In the genomic region with DNA sequence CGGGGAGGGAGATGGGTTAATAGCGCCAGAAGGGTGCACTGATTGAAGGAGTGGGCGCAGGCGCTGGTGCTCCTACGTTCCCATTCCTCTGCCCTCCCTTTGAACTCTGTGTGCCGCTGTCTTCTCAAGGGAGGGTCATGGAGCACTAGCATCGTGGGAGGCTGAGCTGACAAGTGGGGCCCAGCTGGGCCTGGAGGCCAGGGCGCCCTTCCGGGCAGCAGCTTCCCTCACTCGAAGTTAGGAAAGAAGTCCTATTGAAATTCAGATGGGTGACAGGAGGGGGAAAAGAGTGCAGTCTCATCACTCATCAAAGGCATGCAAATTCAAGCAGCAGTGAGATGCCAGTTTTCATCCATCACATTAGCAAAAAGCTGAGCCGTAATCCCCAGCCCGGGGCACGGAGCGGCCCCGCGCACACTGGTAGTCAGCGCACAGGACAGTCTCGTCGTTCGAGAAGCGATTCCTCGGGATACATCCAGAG, we compare ENCODE assay signal across 13 cellular contexts.
DNase-seq lines count a peak whose midpoint lies in the region; ATAC-seq and TF ChIP-seq lines count a peak whose summit lies in the region.
"Had no signal": no experiment of that assay in that cellular context is flagged by ENCODE, and none has a peak within 500 bp of the region (broad histone marks: within the 10 kb centered on the region; RNA-seq: fewer than 3 reads in every experiment).

No MANE protein-coding gene starts in this region.

- H3K4me3 Mint-ChIP-seq in activated CD8-positive, alpha-beta T cell treated with anti-CD3 and anti-CD28 coated beads, Interleukin-2, amount 10 ng/mL, durations not matched to agents 7 days and 5 days = no peak overlapping the region
- H3K4me3 Mint-ChIP-seq: CD8-positive, alpha-beta T cell; dendritic cell treated with granulocyte-macrophage colony-stimulating factor and Interleukin-4, amounts not matched to agents 40 ng/mL and 50 ng/mL, for 4 days had no signal

- TF ChIP-seq POLR2A in right lobe of liver (IDR thresholded peaks at IDR 0.05) (no peak), testis (IDR thresholded peaks at IDR 0.05) (no peak)

- H3K36me3 ChIP-seq in colonic mucosa (no peaks in the 10 kb centered on the region), right lobe of liver (no peaks in the 10 kb centered on the region), testis (ENCODE audit: low read depth, missing control alignments) (no peaks in the 10 kb centered on the region)
- H3K36me3 ChIP-seq: HAP-1, SJCRH30 had no signal

- DNase-seq in activated CD8-positive, alpha-beta memory T cell treated with anti-CD3 and anti-CD28 coated beads for 24 hours = peak; percentile 19
- no peak for DNase-seq in activated CD8-positive, alpha-beta memory T cell treated with anti-CD3 and anti-CD28 coated beads, Interleukin-2, amount 50 U/mL, for 4 hours
- DNase-seq in colonic mucosa = peak; percentile 12
- DNase-seq in right lobe of liver = peak in 2 of 3 donors; percentile 6 to 34
- peak; percentile 37 for DNase-seq in testis
- no peak for DNase-seq in activated CD8-positive, alpha-beta T cell treated with anti-CD3 and anti-CD28 coated beads, Interleukin-2, amount 10 ng/mL, durations not matched to agents 7 days and 5 days
- DNase-seq in DMS 273 treated with DMSO at 0.1 percent for 48 hours (lab: John Stamatoyannopoulos, UW) = no peak
- DNase-seq: GDM1, SJCRH30 had no signal

- 77% methylated on average over 18 of the region's 22 CpGs for WGBS in right lobe of liver (ENCODE audit: insufficient coverage, low coverage, low lambda C conversion rate, missing lambda C conversion rate)
- 59 to 76% methylated on average over 22 of the region's 22 CpGs for WGBS in testis, 2 donors

- no peak overlapping the region for H3K27ac Mint-ChIP-seq in activated CD8-positive, alpha-beta T cell treated with anti-CD3 and anti-CD28 coated beads, Interleukin-2, amount 10 ng/mL, durations not matched to agents 7 days and 5 days
- H3K27ac Mint-ChIP-seq: CD8-positive, alpha-beta T cell; dendritic cell treated with granulocyte-macrophage colony-stimulating factor and Interleukin-4, amounts not matched to agents 40 ng/mL and 50 ng/mL, for 4 days had no signal

- CTCF ChIA-PET in activated CD8-positive, alpha-beta T cell treated with anti-CD3 and anti-CD28 coated beads, Interleukin-2, amount 10 ng/mL, durations not matched to agents 7 days and 5 days (lab: Charles Lee) = interaction anchor here (2.0 to 2.2 kb wide), 2 partner anchors 31 to 211 kb away, joined by 5 to 6 read pairs; no protein-coding TSS in a partner anchor

- H3K36me3 Mint-ChIP-seq in activated CD8-positive, alpha-beta T cell treated with anti-CD3 and anti-CD28 coated beads, Interleukin-2, amount 10 ng/mL, durations not matched to agents 7 days and 5 days (ENCODE audit: low read depth) = no peaks in the 10 kb centered on the region
- H3K36me3 Mint-ChIP-seq: CD8-positive, alpha-beta T cell had no signal

- H3K27ac ChIP-seq in colonic mucosa = no peak overlapping the region
- no peak overlapping the region for H3K27ac ChIP-seq in right lobe of liver
- peak overlapping the region in 1 of 2 donors; percentile 88 for H3K27ac ChIP-seq in testis
- H3K27ac ChIP-seq: SJCRH30 had no signal

- intact Hi-C loops in colonic mucosa (cut with DNase I) (no loop called here), right lobe of liver (cut with DNase I) (no loop called here), testis (cut with DNase I; ENCODE audit: low total_unique reads) (no loop called here)

- POLR2A ChIA-PET in activated CD8-positive, alpha-beta T cell treated with anti-CD3 and anti-CD28 coated beads, Interleukin-2, amount 10 ng/mL, durations not matched to agents 7 days and 5 days (lab: Charles Lee) = no interaction called here

- no peak overlapping the region for H3K4me3 ChIP-seq in colonic mucosa
- H3K4me3 ChIP-seq in right lobe of liver = no peak overlapping the region
- H3K4me3 ChIP-seq in testis = no peak overlapping the region
- H3K4me3 ChIP-seq: HAP-1, SJCRH30 had no signal

- ATAC-seq in right lobe of liver = no peak
- ATAC-seq in activated CD8-positive, alpha-beta T cell treated with anti-CD3 and anti-CD28 coated beads, Interleukin-2, amount 10 ng/mL, durations not matched to agents 7 days and 5 days = no peak
- no peak for ATAC-seq in GM18517 (IDR thresholded peaks at IDR 0.05; ENCODE audit: unreplicated experiment)
- ATAC-seq: CD8-positive, alpha-beta T cell had no signal

- H3K9me3 Mint-ChIP-seq in activated CD8-positive, alpha-beta T cell treated with anti-CD3 and anti-CD28 coated beads, Interleukin-2, amount 10 ng/mL, durations not matched to agents 7 days and 5 days (ENCODE audit: insufficient read depth) = no peaks in the 10 kb centered on the region
- H3K9me3 Mint-ChIP-seq: CD8-positive, alpha-beta T cell; dendritic cell treated with granulocyte-macrophage colony-stimulating factor and Interleukin-4, amounts not matched to agents 40 ng/mL and 50 ng/mL, for 4 days had no signal

- TF ChIP-seq CTCF in colonic mucosa (IDR thresholded peaks at IDR 0.05) (no peak), right lobe of liver (IDR thresholded peaks at IDR 0.05) (no peak), testis (IDR thresholded peaks at IDR 0.05) (no peak)

- H3K4me1 ChIP-seq in colonic mucosa (no peaks in the 10 kb centered on the region), right lobe of liver (no peaks in the 10 kb centered on the region), testis (peaks cover 36% of the 10 kb centered on the region)
- H3K4me1 ChIP-seq: HAP-1 had no signal

- no peak overlapping the region for H3K9ac ChIP-seq in colonic mucosa (ENCODE audit: low read depth in 2 of 2, low read length in 2 of 2)

- H3K9me3 ChIP-seq in colonic mucosa = no peaks in the 10 kb centered on the region
- no peaks in the 10 kb centered on the region for H3K9me3 ChIP-seq in right lobe of liver
- H3K9me3 ChIP-seq in testis = no peaks in the 10 kb centered on the region
- H3K9me3 ChIP-seq: HAP-1, SJCRH30 had no signal

- H3K4me1 Mint-ChIP-seq in activated CD8-positive, alpha-beta T cell treated with anti-CD3 and anti-CD28 coated beads, Interleukin-2, amount 10 ng/mL, durations not matched to agents 7 days and 5 days (ENCODE audit: low read depth) = no peaks in the 10 kb centered on the region

- no peaks in the 10 kb centered on the region for H3K27me3 ChIP-seq in colonic mucosa
- H3K27me3 ChIP-seq in right lobe of liver = no peaks in the 10 kb centered on the region
- no peaks in the 10 kb centered on the region for H3K27me3 ChIP-seq in testis
- H3K27me3 ChIP-seq: SJCRH30 had no signal

- H3K27me3 Mint-ChIP-seq in activated CD8-positive, alpha-beta T cell treated with anti-CD3 and anti-CD28 coated beads, Interleukin-2, amount 10 ng/mL, durations not matched to agents 7 days and 5 days (ENCODE audit: low read depth) = peaks cover 7% of the 10 kb centered on the region

Comparison
In these comparisons a context has a peak if more than half of its experiments do, and no peak if none do; other contexts are left out.
1. DNase-seq: peak in activated CD8-positive, alpha-beta memory T cell treated with anti-CD3 and anti-CD28 coated beads for 24 hours (single experiment), colonic mucosa (single experiment), right lobe of liver (2 of 3) and testis (single experiment); none in activated CD8-positive, alpha-beta memory T cell treated with anti-CD3 and anti-CD28 coated beads, Interleukin-2, amount 50 U/mL, for 4 hours (single experiment), activated CD8-positive, alpha-beta T cell treated with anti-CD3 and anti-CD28 coated beads, Interleukin-2, amount 10 ng/mL, durations not matched to agents 7 days and 5 days (single experiment) and DMS 273 treated with DMSO at 0.1 percent for 48 hours (single experiment).